ENCODE assay signal across 8 cellular contexts in the genomic region with DNA sequence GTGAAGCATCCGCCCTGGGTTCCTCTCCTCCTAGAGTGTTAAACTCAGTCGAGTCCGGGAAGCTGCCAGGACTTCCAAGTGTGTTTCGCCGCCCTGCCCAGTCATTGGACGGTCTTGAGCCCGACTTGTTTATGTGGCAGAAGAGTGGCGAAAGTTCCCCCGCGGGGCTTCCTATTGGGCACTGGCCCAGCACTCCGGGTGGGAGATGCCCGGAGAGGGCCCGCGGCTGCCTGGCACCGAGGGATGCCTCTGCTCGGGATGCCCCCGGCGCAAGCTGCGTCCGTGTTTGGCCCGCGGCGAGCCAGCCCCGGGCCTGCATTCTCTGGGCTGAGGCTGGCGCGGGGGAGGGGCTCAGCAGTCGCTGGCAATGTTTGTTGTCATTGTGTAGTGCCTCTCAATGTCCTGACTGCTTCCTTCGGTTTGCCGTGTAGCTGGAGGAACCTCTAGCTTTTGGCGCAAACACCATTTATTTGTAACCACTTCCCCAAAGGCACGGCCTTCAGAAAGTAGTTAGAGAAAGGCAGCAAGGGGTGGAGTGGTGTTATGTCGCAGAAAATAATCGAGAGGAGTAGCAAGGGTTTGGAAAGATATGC. TPM values are rescaled to one million over a fixed set of nuclear protein-coding genes. Genes with fewer than 3 reads are reported as not detected.
DNase-seq lines count a peak whose midpoint lies in the region; ATAC-seq and TF ChIP-seq lines count a peak whose summit lies in the region.

No MANE protein-coding gene starts in this region.

- H2AFZ ChIP-seq in OCI-LY1 (ENCODE audit: low read length) (no peak overlapping the region), trophoblast cell (ENCODE audit: insufficient read depth, low read length, poor library complexity) (peak overlapping the region; percentile 39)

- H4K12ac ChIP-seq in trophoblast cell (ENCODE audit: low read depth, low read length): peak overlapping the region; percentile 46

- H2BK12ac ChIP-seq in trophoblast cell (ENCODE audit: low read length): no peak overlapping the region

- H3K9me3 ChIP-seq in OCI-LY1 (ENCODE audit: low read length): no peaks in the 10 kb centered on the region
- no peaks in the 10 kb centered on the region for H3K9me3 ChIP-seq in trophoblast cell (ENCODE audit: insufficient read depth, low read depth, low read length)

- H4K20me1 ChIP-seq in OCI-LY1 (ENCODE audit: insufficient read depth, low read length): no peaks in the 10 kb centered on the region

- no peaks in the 10 kb centered on the region for H3F3A ChIP-seq in OCI-LY1 (ENCODE audit: insufficient read depth, low read length)

- no peak overlapping the region for H2BK5ac ChIP-seq in trophoblast cell (ENCODE audit: low read depth, low read length, poor library complexity)

- no peaks in the 10 kb centered on the region for H3K36me3 ChIP-seq in OCI-LY1 (ENCODE audit: insufficient read depth, low read length)
- H3K36me3 ChIP-seq in trophoblast cell (ENCODE audit: control insufficient read depth in 1 of 2, insufficient read depth in 2 of 2, low read length in 2 of 2): no peaks in the 10 kb centered on the region

- peak overlapping the region; percentile 48; the same call in 1 of the 2 replicates for H3K4me2 ChIP-seq in OCI-LY1 (ENCODE audit: low read length)
- peak overlapping the region; percentile 100 for H3K4me2 ChIP-seq in trophoblast cell (ENCODE audit: low read length)

- no peak overlapping the region for H3K23ac ChIP-seq in trophoblast cell (ENCODE audit: low read length)

- peak overlapping the region; percentile 62 for H3K14ac ChIP-seq in trophoblast cell (ENCODE audit: low read length)

- peak; percentile 18 for ATAC-seq in HG02973 (IDR thresholded peaks at IDR 0.05; ENCODE audit: unreplicated experiment)

- H3K9ac ChIP-seq in OCI-LY1 (ENCODE audit: low read length) (no peak overlapping the region), trophoblast cell (ENCODE audit: low read length) (peak overlapping the region; percentile 25)

- H2BK120ac ChIP-seq in trophoblast cell (ENCODE audit: insufficient read depth, low read length, poor library complexity): no peak overlapping the region

- peak overlapping the region; percentile 60 for H3K18ac ChIP-seq in trophoblast cell (ENCODE audit: low read length)

- no peak overlapping the region for H3K4ac ChIP-seq in trophoblast cell (ENCODE audit: low read depth, low read length)

- H3K79me2 ChIP-seq in OCI-LY1 (ENCODE audit: insufficient read depth, low read length) (no peaks in the 10 kb centered on the region), trophoblast cell (ENCODE audit: control insufficient read depth, insufficient read depth, low read length, poor library complexity) (peaks cover 1% of the 10 kb centered on the region)

- H3K27ac ChIP-seq in OCI-LY1 (ENCODE audit: low read depth, low read length, poor library complexity, severe bottlenecking) (no peak overlapping the region), trophoblast cell (ENCODE audit: low read depth, low read length) (no peak overlapping the region)

- peak overlapping the region; percentile 20 for H4K91ac ChIP-seq in trophoblast cell (ENCODE audit: low read depth, low read length)

- peak; percentile 5 for DNase-seq in activated naive CD4-positive, alpha-beta T cell treated with Interleukin-2 at 50 U/mL for 16 hours
- DNase-seq in activated naive CD4-positive, alpha-beta T cell (lab: John Stamatoyannopoulos, UW): no peak
- DNase-seq in astrocyte of the spinal cord (ENCODE audit: low read depth, low spot score): peak; percentile 81
- DNase-seq in hepatic stellate cell (ENCODE audit: low spot score): peak; percentile 56
- DNase-seq in trophoblast cell: peak; percentile 62 to 69
- no peak for DNase-seq in NCI-H345 (lab: John Stamatoyannopoulos, UW)

- H3K27me3 ChIP-seq in OCI-LY1 (ENCODE audit: insufficient read depth, low read length): peaks cover 6% of the 10 kb centered on the region; the same call in 1 of the 2 replicates
- peaks cover 20% of the 10 kb centered on the region for H3K27me3 ChIP-seq in trophoblast cell (ENCODE audit: insufficient read depth, low read length)

- in situ Hi-C loops in astrocyte of the spinal cord (cut with HindIII; ENCODE audit: low sequenced_read_pairs): no loop called here

- peaks cover 3% of the 10 kb centered on the region for H3K79me1 ChIP-seq in trophoblast cell (ENCODE audit: low read length)

- no peak overlapping the region for H2AK5ac ChIP-seq in trophoblast cell (ENCODE audit: low read length)

- H4K8ac ChIP-seq in trophoblast cell (ENCODE audit: low read depth, low read length): peak overlapping the region; percentile 0

- H3K4me3 ChIP-seq in OCI-LY1 (ENCODE audit: low read depth, low read length, poor library complexity, severe bottlenecking) (peak overlapping the region; percentile 34), astrocyte of the spinal cord (ENCODE audit: low read depth, low read length) (peak overlapping the region; percentile 79), trophoblast cell (ENCODE audit: low read depth, low read length) (peak overlapping the region; percentile 73)

- no CpG with 5 or more reads among the region's 33 CpGs for WGBS in trophoblast cell (ENCODE audit: extremely low coverage, insufficient coverage, insufficient read length)

- no peak for TF ChIP-seq CTCF in OCI-LY1 (IDR thresholded peaks at IDR 0.05; ENCODE audit: low read length)
- no peak for TF ChIP-seq CTCF in astrocyte of the spinal cord (IDR thresholded peaks at IDR 0.05; ENCODE audit: low read depth, low read length)

- no peaks in the 10 kb centered on the region for H3K9me2 ChIP-seq in OCI-LY1 (ENCODE audit: low read depth, low read length)

- H3K4me1 ChIP-seq in OCI-LY1 (ENCODE audit: insufficient read depth, low read length, severe bottlenecking) (no peaks in the 10 kb centered on the region), trophoblast cell (ENCODE audit: control insufficient read depth in 1 of 2, insufficient read depth in 2 of 2, low read length in 2 of 2) (peaks cover 5 to 7% of the 10 kb centered on the region in 2 experiments)

RNA-seq across cellular contexts. Expression of a gene that starts 1.2 kb away (rescaled TPM):
- polyA plus RNA-seq in trophoblast cell (2013): 1.1 and 1.2 TPM in 2 replicates

Comparison
In these comparisons a context has a peak if more than half of its experiments do, and no peak if none do; other contexts are left out.
1. DNase-seq: peak in activated naive CD4-positive, alpha-beta T cell treated with Interleukin-2 at 50 U/mL for 16 hours (single experiment), astrocyte of the spinal cord (single experiment), hepatic stellate cell (single experiment) and trophoblast cell (2 of 2); none in activated naive CD4-positive, alpha-beta T cell (0 of 4) and NCI-H345 (single experiment).
2. Peak in every context shown above with its lines, with median percentiles within 50 percentile points of each other: H3K4me3 ChIP-seq.